Comparison of ENCODE assay signal across 14 cellular contexts in the genomic region with DNA sequence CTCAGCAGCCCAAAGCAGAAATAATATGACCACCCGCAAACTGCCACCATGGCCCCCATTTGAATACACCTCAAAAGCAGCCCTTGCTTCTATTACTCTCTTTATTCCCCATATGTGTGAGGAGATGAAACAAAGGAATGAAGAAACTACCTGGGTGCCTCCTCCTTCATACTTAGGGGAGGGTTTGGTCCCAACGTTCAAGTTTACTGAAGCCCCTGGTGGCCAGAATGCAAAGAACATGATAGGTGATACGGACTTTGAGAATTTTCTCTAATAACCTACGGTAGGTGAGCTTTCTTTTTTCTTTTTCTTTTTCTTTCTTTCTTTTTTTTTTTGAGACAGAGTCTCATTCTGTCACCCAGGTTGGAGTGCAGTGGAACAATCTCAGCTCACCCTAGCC.
DNase-seq lines count a peak whose midpoint lies in the region; ATAC-seq, FAIRE-seq and TF ChIP-seq lines count a peak whose summit lies in the region.
"Had no signal": no experiment of that assay in that cellular context is flagged by ENCODE, and none has a peak within 500 bp of the region (broad histone marks: within the 10 kb centered on the region; RNA-seq: fewer than 3 reads in every experiment).

No MANE protein-coding gene starts in this region.

- H3K27ac ChIP-seq in cardiac muscle cell = no peak overlapping the region
- H3K27ac ChIP-seq in OCI-LY7 (ENCODE audit: low read depth, low read length, poor library complexity, severe bottlenecking) = no peak overlapping the region
- no peak overlapping the region for H3K27ac ChIP-seq in foreskin keratinocyte
- H3K27ac ChIP-seq: BLaER1, sigmoid colon, thyroid gland had no signal

- H3K9me3 ChIP-seq in cardiac muscle cell (ENCODE audit: low read depth) (no peaks in the 10 kb centered on the region), OCI-LY7 (ENCODE audit: low read length) (no peaks in the 10 kb centered on the region)
- H3K9me3 ChIP-seq: thyroid gland had no signal

- TF ChIP-seq CTCF in cardiac muscle cell (IDR thresholded peaks at IDR 0.05; ENCODE audit: low read depth, low read length) = peak; percentile 8
- peak; percentile 55 for TF ChIP-seq CTCF in OCI-LY7 (conservative IDR thresholded peaks at IDR 0.05; ENCODE audit: low read length)
- peak; percentile 46 for TF ChIP-seq CTCF in foreskin keratinocyte (conservative IDR thresholded peaks at IDR 0.05)

- H4K20me1 ChIP-seq in OCI-LY7 (ENCODE audit: insufficient read depth, low read length) = no peaks in the 10 kb centered on the region
- H4K20me1 ChIP-seq: BLaER1 had no signal

- H3K4me2 ChIP-seq in OCI-LY7 (ENCODE audit: low read length) = no peak overlapping the region
- H3K4me2 ChIP-seq: BLaER1 had no signal

- no peaks in the 10 kb centered on the region for H3K4me1 ChIP-seq in cardiac muscle cell (ENCODE audit: low read depth)
- no peaks in the 10 kb centered on the region for H3K4me1 ChIP-seq in OCI-LY7 (ENCODE audit: insufficient read depth, low read length, poor library complexity, severe bottlenecking)
- H3K4me1 ChIP-seq in foreskin keratinocyte = no peaks in the 10 kb centered on the region
- H3K4me1 ChIP-seq: sigmoid colon had no signal

- H3K36me3 ChIP-seq in cardiac muscle cell = no peaks in the 10 kb centered on the region
- H3K36me3 ChIP-seq in OCI-LY7 (ENCODE audit: insufficient read depth, low read length) = no peaks in the 10 kb centered on the region
- H3K36me3 ChIP-seq: BLaER1, sigmoid colon, thyroid gland had no signal

- no TSS peak for BruUV-seq in OCI-LY7 (replicated peaks; lab: Mats Ljungman, UMichigan)

- H3K9me2 ChIP-seq in OCI-LY7 (ENCODE audit: insufficient read depth, low read length) = no peaks in the 10 kb centered on the region

- no peak overlapping the region for H2AFZ ChIP-seq in OCI-LY7 (ENCODE audit: low read length)

- no peaks in the 10 kb centered on the region for H3K79me2 ChIP-seq in OCI-LY7 (ENCODE audit: insufficient read depth, low read depth, low read length)

- FAIRE-seq in GM12891 (lab: Jason Lieb, UNC) = no peak

- TF ChIP-seq POLR2A in GM12891 (IDR thresholded peaks at IDR 0.05; ENCODE audit: low read depth, low read length) = no peak

- POLR2A ChIA-PET in OCI-LY7 (lab: Charles Lee) = interaction anchor here (1.2 kb wide), 1 partner anchor 29 kb away, joined by 5 read pairs; no protein-coding TSS in a partner anchor

- intact Hi-C loops in Right ventricle myocardium inferior (cut with DNase I) = no loop called here
- intact Hi-C loops in OCI-LY7 (cut with micrococcal nuclease; ENCODE audit: unreplicated experiment) = no loop called here

- no peak overlapping the region for H3K4me3 ChIP-seq in cardiac muscle cell
- H3K4me3 ChIP-seq in OCI-LY7 (ENCODE audit: low read depth, low read length, poor library complexity, severe bottlenecking) = no peak overlapping the region
- H3K4me3 ChIP-seq: BLaER1, sigmoid colon, thyroid gland had no signal

- DNase-seq in cardiac muscle cell (ENCODE audit: low read depth in 1 of 2, low spot score in 1 of 2) (no peak), Right ventricle myocardium inferior (ENCODE audit: missing footprints) (no peak), OCI-LY7 (ENCODE audit: low spot score) (peak; percentile 11), foreskin keratinocyte (no peak), GM12891 (ENCODE audit: insufficient read length, low spot score) (no peak)
- no peak for DNase-seq in activated effector memory CD4-positive, alpha-beta T cell treated with Interleukin-2 at 50 U/mL for 16 hours
- DNase-seq in activated CD8-positive, alpha-beta memory T cell treated with anti-CD3 and anti-CD28 coated beads for 24 hours = no peak
- DNase-seq: activated CD8-positive, alpha-beta memory T cell treated with anti-CD3 and anti-CD28 coated beads, Interleukin-2, amount 50 U/mL, for 4 hours; amygdala; NCI-H1092; sigmoid colon; thyroid gland had no signal

- H3K27me3 ChIP-seq in cardiac muscle cell = no peaks in the 10 kb centered on the region
- H3K27me3 ChIP-seq in foreskin keratinocyte = peaks cover 3% of the 10 kb centered on the region
- H3K27me3 ChIP-seq: BLaER1, sigmoid colon, thyroid gland had no signal

- CTCF ChIA-PET in OCI-LY7 (lab: Charles Lee; ENCODE audit: unreplicated experiment) = no interaction called here

- no peak for ATAC-seq in Right ventricle myocardium inferior
- ATAC-seq in foreskin keratinocyte = peak; percentile 53
- ATAC-seq in GM18498 (IDR thresholded peaks at IDR 0.05; ENCODE audit: unreplicated experiment) = no peak

TF ChIP-seq in GM12891, 5 proteins besides CTCF, POLR2A, EP300 and RAD21:
- TF ChIP-seq TAF1 (IDR thresholded peaks at IDR 0.05; ENCODE audit: low read depth, low read length) (no peak), POU2F2 (IDR thresholded peaks at IDR 0.05; ENCODE audit: low read depth, low read length) (no peak)
TF ChIP-seq in GM12891: peak in this region for 0.
